ENCODE assay signal across 25 cellular contexts in genomic region chrX:33062016-33062415, GRCh38.
"Had no signal": no experiment of that assay in that cellular context is flagged by ENCODE, and none has a peak within 500 bp of the region (broad histone marks: within the 10 kb centered on the region; RNA-seq: fewer than 3 reads in every experiment).

No MANE protein-coding gene starts in this region.

- FAIRE-seq: colon, pancreas had no signal

- ATAC-seq: gastroesophageal sphincter; heart right ventricle; left colon; mucosa of descending colon; natural killer cell treated with Interleukin-12 subunit alpha and Interleukin-12 subunit beta and Interleukin-15 and Interleukin-18, amount 100 ng/mL, for 72 hours; pancreas; sciatic nerve; stimulated activated effector memory CD8-positive, alpha-beta T cell treated with anti-CD3 and anti-CD28 coated beads, Interleukin-12 subunit alpha, Interleukin-12 subunit beta, amount 100 ng/mL, for 72 hours had no signal

- DNase-seq: cerebellar nuclear complex; dorsolateral prefrontal cortex; effector CD4-positive, alpha-beta T cell; glutamatergic neuron; heart right ventricle; islet precursor cell; kidney glomerular epithelial cell; left colon; left ventricle myocardium inferior; mammary epithelial cell; mucosa of descending colon; naive B cell; pancreas; stimulated activated CD4-positive, alpha-beta T cell treated with anti-CD3 and anti-CD28 coated beads, Interleukin-12 subunit alpha, Interleukin-12 subunit beta, amount 100 ng/mL, for 4 hours; stimulated activated CD4-positive, alpha-beta T cell treated with anti-CD3 and anti-CD28 coated beads, Interleukin-2, amount 100 ng/mL, for 24 hours; stimulated activated CD4-positive, alpha-beta T cell treated with anti-CD3 and anti-CD28 coated beads, Interleukin-4, amount 100 ng/mL, for 24 hours; stimulated activated naive CD4-positive, alpha-beta T cell treated with Interleukin-2 at 50 U/mL for 16 hours; stomach; testis; tibial artery had no signal
